Comparison of ENCODE assay signal across 1 cellular context in the genomic region with DNA sequence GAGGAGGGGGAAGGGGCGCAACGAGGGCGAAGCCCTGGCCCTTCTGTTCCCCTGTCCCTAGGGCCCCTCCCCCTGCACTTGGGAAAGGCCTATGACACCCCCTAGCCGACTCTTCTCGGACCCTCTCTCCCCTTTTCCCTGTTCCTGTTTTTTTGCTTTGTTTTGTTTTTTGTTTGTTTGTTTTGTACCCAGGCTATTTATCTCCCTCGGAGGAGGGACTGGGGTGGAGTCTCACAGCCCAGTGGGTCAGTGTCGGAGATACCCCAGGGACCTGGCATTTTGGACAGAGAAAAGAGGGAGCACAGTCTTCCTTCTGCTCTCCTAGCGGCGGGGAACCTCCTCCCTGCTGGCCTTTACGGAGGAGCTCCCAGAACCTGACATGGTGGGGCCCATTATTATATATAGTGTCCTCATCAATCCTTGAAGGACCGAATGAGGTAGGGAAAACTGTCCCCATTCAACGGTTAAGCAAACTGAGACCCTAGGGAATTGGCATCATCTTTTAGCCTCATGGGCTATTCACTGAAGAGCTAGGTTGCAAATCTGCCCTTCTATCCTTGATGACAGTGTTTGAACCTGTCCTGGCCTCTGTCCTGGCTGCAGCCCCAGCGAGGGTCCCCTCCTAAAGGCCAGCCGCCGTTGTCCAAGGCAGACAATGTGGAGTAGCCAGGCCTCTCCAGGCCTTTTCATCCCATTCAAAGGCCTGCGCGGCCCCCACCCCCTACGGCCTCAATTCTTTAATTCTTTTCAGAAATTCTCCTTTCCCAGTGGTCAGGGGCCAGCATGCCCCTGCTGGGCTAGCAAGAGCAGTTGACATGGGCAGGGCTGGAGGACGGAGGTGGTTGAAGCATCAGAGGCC.
TF ChIP-seq lines count a peak whose summit lies in the region.

No MANE protein-coding gene starts in this region.

TF ChIP-seq in HEK293, 187 proteins besides CTCF, POLR2A, EP300 and RAD21 (continued from another document):
- TF ChIP-seq, protein P1, sequence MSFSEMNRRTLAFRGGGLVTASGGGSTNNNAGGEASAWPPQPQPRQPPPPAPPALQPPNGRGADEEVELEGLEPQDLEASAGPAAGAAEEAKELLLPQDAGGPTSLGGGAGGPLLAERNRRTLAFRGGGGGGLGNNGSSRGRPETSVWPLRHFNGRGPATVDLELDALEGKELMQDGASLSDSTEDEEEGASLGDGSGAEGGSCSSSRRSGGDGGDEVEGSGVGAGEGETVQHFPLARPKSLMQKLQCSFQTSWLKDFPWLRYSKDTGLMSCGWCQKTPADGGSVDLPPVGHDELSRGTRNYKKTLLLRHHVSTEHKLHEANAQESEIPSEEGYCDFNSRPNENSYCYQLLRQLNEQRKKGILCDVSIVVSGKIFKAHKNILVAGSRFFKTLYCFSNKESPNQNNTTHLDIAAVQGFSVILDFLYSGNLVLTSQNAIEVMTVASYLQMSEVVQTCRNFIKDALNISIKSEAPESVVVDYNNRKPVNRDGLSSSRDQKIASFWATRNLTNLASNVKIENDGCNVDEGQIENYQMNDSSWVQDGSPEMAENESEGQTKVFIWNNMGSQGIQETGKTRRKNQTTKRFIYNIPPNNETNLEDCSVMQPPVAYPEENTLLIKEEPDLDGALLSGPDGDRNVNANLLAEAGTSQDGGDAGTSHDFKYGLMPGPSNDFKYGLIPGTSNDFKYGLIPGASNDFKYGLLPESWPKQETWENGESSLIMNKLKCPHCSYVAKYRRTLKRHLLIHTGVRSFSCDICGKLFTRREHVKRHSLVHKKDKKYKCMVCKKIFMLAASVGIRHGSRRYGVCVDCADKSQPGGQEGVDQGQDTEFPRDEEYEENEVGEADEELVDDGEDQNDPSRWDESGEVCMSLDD (tag by site-specific recombination; IDR thresholded peaks at IDR 0.05) = no peak
- TF ChIP-seq, protein P2, sequence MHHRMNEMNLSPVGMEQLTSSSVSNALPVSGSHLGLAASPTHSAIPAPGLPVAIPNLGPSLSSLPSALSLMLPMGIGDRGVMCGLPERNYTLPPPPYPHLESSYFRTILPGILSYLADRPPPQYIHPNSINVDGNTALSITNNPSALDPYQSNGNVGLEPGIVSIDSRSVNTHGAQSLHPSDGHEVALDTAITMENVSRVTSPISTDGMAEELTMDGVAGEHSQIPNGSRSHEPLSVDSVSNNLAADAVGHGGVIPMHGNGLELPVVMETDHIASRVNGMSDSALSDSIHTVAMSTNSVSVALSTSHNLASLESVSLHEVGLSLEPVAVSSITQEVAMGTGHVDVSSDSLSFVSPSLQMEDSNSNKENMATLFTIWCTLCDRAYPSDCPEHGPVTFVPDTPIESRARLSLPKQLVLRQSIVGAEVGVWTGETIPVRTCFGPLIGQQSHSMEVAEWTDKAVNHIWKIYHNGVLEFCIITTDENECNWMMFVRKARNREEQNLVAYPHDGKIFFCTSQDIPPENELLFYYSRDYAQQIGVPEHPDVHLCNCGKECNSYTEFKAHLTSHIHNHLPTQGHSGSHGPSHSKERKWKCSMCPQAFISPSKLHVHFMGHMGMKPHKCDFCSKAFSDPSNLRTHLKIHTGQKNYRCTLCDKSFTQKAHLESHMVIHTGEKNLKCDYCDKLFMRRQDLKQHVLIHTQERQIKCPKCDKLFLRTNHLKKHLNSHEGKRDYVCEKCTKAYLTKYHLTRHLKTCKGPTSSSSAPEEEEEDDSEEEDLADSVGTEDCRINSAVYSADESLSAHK (tag by site-specific recombination; IDR thresholded peaks at IDR 0.05) = 0 out of 2 replicates have a peak, but pooled peaks have one; percentile 5
- no peak for TF ChIP-seq ZNF791 (tag by site-specific recombination; IDR thresholded peaks at IDR 0.05)
- no peak for TF ChIP-seq ZNF530 (tag by site-specific recombination; IDR thresholded peaks at IDR 0.05; ENCODE audit: low read depth)
- TF ChIP-seq ZNF341 (tag by site-specific recombination; IDR thresholded peaks at IDR 0.05; ENCODE audit: low read depth) = 0 out of 2 replicates have a peak, but pooled peaks have one; percentile 19
- TF ChIP-seq ZBTB21 (tag by site-specific recombination; IDR thresholded peaks at IDR 0.05) = no peak
- TF ChIP-seq, protein P3, sequence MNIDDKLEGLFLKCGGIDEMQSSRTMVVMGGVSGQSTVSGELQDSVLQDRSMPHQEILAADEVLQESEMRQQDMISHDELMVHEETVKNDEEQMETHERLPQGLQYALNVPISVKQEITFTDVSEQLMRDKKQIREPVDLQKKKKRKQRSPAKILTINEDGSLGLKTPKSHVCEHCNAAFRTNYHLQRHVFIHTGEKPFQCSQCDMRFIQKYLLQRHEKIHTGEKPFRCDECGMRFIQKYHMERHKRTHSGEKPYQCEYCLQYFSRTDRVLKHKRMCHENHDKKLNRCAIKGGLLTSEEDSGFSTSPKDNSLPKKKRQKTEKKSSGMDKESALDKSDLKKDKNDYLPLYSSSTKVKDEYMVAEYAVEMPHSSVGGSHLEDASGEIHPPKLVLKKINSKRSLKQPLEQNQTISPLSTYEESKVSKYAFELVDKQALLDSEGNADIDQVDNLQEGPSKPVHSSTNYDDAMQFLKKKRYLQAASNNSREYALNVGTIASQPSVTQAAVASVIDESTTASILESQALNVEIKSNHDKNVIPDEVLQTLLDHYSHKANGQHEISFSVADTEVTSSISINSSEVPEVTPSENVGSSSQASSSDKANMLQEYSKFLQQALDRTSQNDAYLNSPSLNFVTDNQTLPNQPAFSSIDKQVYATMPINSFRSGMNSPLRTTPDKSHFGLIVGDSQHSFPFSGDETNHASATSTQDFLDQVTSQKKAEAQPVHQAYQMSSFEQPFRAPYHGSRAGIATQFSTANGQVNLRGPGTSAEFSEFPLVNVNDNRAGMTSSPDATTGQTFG (tag by site-specific recombination; IDR thresholded peaks at IDR 0.05; ENCODE audit: borderline replicate concordance) = no peak
- TF ChIP-seq, protein P4, sequence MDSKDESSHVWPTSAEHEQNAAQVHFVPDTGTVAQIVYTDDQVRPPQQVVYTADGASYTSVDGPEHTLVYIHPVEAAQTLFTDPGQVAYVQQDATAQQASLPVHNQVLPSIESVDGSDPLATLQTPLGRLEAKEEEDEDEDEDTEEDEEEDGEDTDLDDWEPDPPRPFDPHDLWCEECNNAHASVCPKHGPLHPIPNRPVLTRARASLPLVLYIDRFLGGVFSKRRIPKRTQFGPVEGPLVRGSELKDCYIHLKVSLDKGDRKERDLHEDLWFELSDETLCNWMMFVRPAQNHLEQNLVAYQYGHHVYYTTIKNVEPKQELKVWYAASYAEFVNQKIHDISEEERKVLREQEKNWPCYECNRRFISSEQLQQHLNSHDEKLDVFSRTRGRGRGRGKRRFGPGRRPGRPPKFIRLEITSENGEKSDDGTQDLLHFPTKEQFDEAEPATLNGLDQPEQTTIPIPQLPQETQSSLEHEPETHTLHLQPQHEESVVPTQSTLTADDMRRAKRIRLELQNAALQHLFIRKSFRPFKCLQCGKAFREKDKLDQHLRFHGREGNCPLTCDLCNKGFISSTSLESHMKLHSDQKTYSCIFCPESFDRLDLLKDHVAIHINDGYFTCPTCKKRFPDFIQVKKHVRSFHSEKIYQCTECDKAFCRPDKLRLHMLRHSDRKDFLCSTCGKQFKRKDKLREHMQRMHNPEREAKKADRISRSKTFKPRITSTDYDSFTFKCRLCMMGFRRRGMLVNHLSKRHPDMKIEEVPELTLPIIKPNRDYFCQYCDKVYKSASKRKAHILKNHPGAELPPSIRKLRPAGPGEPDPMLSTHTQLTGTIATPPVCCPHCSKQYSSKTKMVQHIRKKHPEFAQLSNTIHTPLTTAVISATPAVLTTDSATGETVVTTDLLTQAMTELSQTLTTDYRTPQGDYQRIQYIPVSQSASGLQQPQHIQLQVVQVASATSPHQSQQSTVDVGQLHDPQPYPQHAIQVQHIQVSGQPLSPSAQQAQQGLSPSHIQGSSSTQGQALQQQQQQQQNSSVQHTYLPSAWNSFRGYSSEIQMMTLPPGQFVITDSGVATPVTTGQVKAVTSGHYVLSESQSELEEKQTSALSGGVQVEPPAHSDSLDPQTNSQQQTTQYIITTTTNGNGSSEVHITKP (tag by site-specific recombination; IDR thresholded peaks at IDR 0.05) = no peak; the same call in 1 of the 2 replicates
- no peak for TF ChIP-seq GLIS1 (tag by site-specific recombination; IDR thresholded peaks at IDR 0.05)
- TF ChIP-seq ZNF830 (tag by site-specific recombination; IDR thresholded peaks at IDR 0.05; ENCODE audit: low read depth) = no peak
- no peak for TF ChIP-seq OVOL3 (tag by site-specific recombination; IDR thresholded peaks at IDR 0.05)
- TF ChIP-seq MYNN (tag by site-specific recombination; IDR thresholded peaks at IDR 0.05; ENCODE audit: borderline replicate concordance) = no peak
- TF ChIP-seq ZNF654 (tag by site-specific recombination; IDR thresholded peaks at IDR 0.05; ENCODE audit: low read depth) = no peak
- peak; percentile 63 for TF ChIP-seq ZNF335 (tag by site-specific recombination; conservative IDR thresholded peaks at IDR 0.05)
- TF ChIP-seq ZFP69B (tag by site-specific recombination; IDR thresholded peaks at IDR 0.05) = 0 out of 2 replicates have a peak, but pooled peaks have one; percentile 0
- no peak for TF ChIP-seq ZNF37A (tag by site-specific recombination; IDR thresholded peaks at IDR 0.05)
- no peak; the same call in 1 of the 2 replicates for TF ChIP-seq WT1 (tag by site-specific recombination; IDR thresholded peaks at IDR 0.05)
- TF ChIP-seq, protein P5, sequence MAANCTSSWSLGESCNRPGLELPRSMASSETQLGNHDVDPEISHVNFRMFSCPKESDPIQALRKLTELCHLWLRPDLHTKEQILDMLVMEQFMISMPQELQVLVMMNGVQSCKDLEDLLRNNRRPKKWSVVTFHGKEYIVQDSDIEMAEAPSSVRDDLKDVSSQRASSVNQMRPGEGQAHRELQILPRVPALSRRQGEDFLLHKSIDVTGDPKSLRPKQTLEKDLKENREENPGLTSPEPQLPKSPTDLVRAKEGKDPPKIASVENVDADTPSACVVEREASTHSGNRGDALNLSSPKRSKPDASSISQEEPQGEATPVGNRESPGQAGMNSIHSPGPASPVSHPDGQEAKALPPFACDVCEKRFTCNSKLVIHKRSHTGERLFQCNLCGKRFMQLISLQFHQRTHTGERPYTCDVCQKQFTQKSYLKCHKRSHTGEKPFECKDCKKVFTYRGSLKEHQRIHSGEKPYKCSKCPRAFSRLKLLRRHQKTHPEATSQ (tag by site-specific recombination; IDR thresholded peaks at IDR 0.05) = no peak
- no peak for TF ChIP-seq ZNF529 (tag by site-specific recombination; IDR thresholded peaks at IDR 0.05; ENCODE audit: insufficient replicate concordance)
- TF ChIP-seq ZNF560 (tag by site-specific recombination; IDR thresholded peaks at IDR 0.05; ENCODE audit: borderline replicate concordance) = no peak
- TF ChIP-seq ZNF514 (tag by site-specific recombination; IDR thresholded peaks at IDR 0.05) = no peak
- no peak for TF ChIP-seq ZBTB17 (tag by site-specific recombination; IDR thresholded peaks at IDR 0.05)
- TF ChIP-seq ZBTB48 (tag by site-specific recombination; IDR thresholded peaks at IDR 0.05) = peak; percentile 78; the same call in 1 of the 2 replicates
- TF ChIP-seq ZNF211 (tag by site-specific recombination; IDR thresholded peaks at IDR 0.05; ENCODE audit: low read depth) = no peak
- TF ChIP-seq, protein P6, sequence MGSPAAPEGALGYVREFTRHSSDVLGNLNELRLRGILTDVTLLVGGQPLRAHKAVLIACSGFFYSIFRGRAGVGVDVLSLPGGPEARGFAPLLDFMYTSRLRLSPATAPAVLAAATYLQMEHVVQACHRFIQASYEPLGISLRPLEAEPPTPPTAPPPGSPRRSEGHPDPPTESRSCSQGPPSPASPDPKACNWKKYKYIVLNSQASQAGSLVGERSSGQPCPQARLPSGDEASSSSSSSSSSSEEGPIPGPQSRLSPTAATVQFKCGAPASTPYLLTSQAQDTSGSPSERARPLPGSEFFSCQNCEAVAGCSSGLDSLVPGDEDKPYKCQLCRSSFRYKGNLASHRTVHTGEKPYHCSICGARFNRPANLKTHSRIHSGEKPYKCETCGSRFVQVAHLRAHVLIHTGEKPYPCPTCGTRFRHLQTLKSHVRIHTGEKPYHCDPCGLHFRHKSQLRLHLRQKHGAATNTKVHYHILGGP (tag by site-specific recombination; IDR thresholded peaks at IDR 0.05) = no peak
- TF ChIP-seq ZNF23 (tag by site-specific recombination; IDR thresholded peaks at IDR 0.05; ENCODE audit: borderline replicate concordance) = no peak
